In genomic region chr6:104784884-104785283, GRCh38 we compare ENCODE assay signal across 20 cellular contexts.
A peak's percentile ranks its signal among the peaks of the same experiment; 100 is the strongest.
DNase-seq lines count a peak whose midpoint lies in the region; ATAC-seq and TF ChIP-seq lines count a peak whose summit lies in the region.
"Had no signal": no experiment of that assay in that cellular context is flagged by ENCODE, and none has a peak within 500 bp of the region (broad histone marks: within the 10 kb centered on the region; RNA-seq: fewer than 3 reads in every experiment).

No MANE protein-coding gene starts in this region.

- peak; percentile 22 for DNase-seq in AG08395 (ENCODE audit: low spot score)
- DNase-seq in HFF-Myc (ENCODE audit: extremely low read depth, low read depth) = peak; percentile 47
- peak; percentile 9 for DNase-seq in amniotic stem cell (lab: John Stamatoyannopoulos, UW)
- peak; percentile 41 for DNase-seq in fibroblast of villous mesenchyme (ENCODE audit: low read depth)
- DNase-seq in COLO668 (lab: John Stamatoyannopoulos, UW; ENCODE audit: unreplicated experiment) = no peak
- no peak for DNase-seq in left lobe of liver (ENCODE audit: low spot score)
- no peak for DNase-seq in lower lobe of right lung
- DNase-seq: ACHN; activated CD4-positive, alpha-beta T cell treated with anti-CD3 and anti-CD28 coated beads, Interleukin-2, amount 50 U/mL, for 48 hours; adrenal gland; Calu3; H9; KG1; NCI-H1417 treated with DMSO at 0.1 percent for 48 hours; NCI-H226; tibial artery had no signal

- no peak overlapping the region for H3K27ac ChIP-seq in lower lobe of right lung
- H3K27ac ChIP-seq: adrenal gland, foreskin keratinocyte, SJSA1, tibial artery had no signal

- peaks cover 8% of the 10 kb centered on the region for H3K36me3 ChIP-seq in lower lobe of right lung
- H3K36me3 ChIP-seq: adrenal gland, SJSA1 had no signal

- H3K4me3 ChIP-seq in HFF-Myc (replicated peaks; ENCODE audit: low read depth, low read length) (no peak overlapping the region), fibroblast of villous mesenchyme (ENCODE audit: low read depth, low read length) (no peak overlapping the region), lower lobe of right lung (no peak overlapping the region)
- H3K4me3 ChIP-seq: adrenal gland, lung, SJSA1, tibial artery had no signal

- no peaks in the 10 kb centered on the region for H3K27me3 ChIP-seq in lower lobe of right lung (ENCODE audit: low read depth)
- H3K27me3 ChIP-seq: adrenal gland, foreskin keratinocyte, SJSA1, tibial artery had no signal

- ATAC-seq in GM21529 (IDR thresholded peaks at IDR 0.05; ENCODE audit: unreplicated experiment) (no peak), left lobe of liver (no peak), lower lobe of right lung (no peak)
- ATAC-seq: foreskin keratinocyte had no signal

- intact Hi-C loops in lower lobe of right lung (cut with DNase I) = no loop called here

- H3K4me1 ChIP-seq in lower lobe of right lung = peaks cover 4% of the 10 kb centered on the region
- H3K4me1 ChIP-seq: adrenal gland, foreskin keratinocyte had no signal

- TF ChIP-seq CTCF in HFF-Myc (IDR thresholded peaks at IDR 0.05; ENCODE audit: low read depth, low read length, missing control alignments) = no peak
- no peak for TF ChIP-seq CTCF in fibroblast of villous mesenchyme (IDR thresholded peaks at IDR 0.05; ENCODE audit: insufficient read depth, low read depth, low read length)
- TF ChIP-seq CTCF in lower lobe of right lung (IDR thresholded peaks at IDR 0.05) = no peak

- no peaks in the 10 kb centered on the region for H3K9me3 ChIP-seq in lower lobe of right lung
- H3K9me3 ChIP-seq: adrenal gland, SJSA1, tibial artery had no signal

Comparison
In these comparisons a context has a peak if more than half of its experiments do, and no peak if none do; other contexts are left out.
1. DNase-seq: peak in AG08395 (single experiment), HFF-Myc (single experiment), amniotic stem cell (single experiment) and fibroblast of villous mesenchyme (single experiment); none in COLO668 (single experiment), left lobe of liver (single experiment) and lower lobe of right lung (single experiment).